ENCODE assay signal across 8 cellular contexts in the genomic region with DNA sequence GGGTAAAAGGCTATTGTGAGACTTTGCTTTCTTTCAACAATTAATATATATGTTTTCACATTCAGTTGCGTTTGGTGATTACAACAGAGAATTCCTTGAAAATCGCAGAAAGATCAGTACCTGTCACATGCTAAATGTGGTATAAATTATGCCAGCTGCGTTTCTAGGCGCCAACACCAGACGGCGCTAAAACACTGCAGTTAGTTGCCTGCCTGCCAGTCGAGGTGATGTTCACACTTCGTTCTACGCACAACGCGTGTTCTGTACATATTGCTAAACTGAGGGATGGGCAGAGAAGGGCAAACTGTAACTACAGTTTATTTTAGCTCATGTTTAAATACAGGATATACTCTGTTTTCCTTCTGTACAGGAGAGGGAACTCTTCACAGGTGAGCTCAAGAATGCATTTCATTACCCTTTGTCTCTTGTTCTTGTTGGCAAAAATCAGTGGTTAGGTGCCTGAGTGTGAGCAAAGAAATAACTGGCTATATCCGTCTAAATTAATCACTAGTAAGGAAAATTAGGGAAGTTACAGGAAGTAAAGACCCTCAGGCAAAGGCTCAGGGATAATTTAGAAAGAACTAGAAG.
DNase-seq lines count a peak whose midpoint lies in the region; ATAC-seq, FAIRE-seq and TF ChIP-seq lines count a peak whose summit lies in the region.

No MANE protein-coding gene starts in this region.

- POLR2A ChIA-PET in A549 (lab: Yijun Ruan, JAX) = no interaction called here
- POLR2A ChIA-PET in IMR-90 (lab: Charles Lee; ENCODE audit: unreplicated experiment) = no interaction called here

- H3K23ac ChIP-seq in IMR-90 (ENCODE audit: low read depth, low read length) = no peak overlapping the region
- H3K23ac ChIP-seq in neuronal stem cell (ENCODE audit: low read depth, low read length, poor library complexity) = no peak overlapping the region

- H3K14ac ChIP-seq in IMR-90 (replicated peaks; ENCODE audit: low read depth, low read length) (no peak overlapping the region), neuronal stem cell (ENCODE audit: low read length) (no peak overlapping the region)

- H3K79me1 ChIP-seq in IMR-90 (ENCODE audit: low read depth in 1 of 2, low read length in 2 of 2) (no peaks in the 10 kb centered on the region), neuronal stem cell (ENCODE audit: low read depth, low read length) (no peaks in the 10 kb centered on the region)

- intact Hi-C loops in IMR-90 (cut with micrococcal nuclease) = loop anchor here (1.0 to 5.0 kb wide), 2 partner anchors 199 to 281 kb away; no protein-coding TSS in a partner anchor

- H3K9me1 ChIP-seq in IMR-90 (ENCODE audit: insufficient read depth, low read length) = no peaks in the 10 kb centered on the region

- FAIRE-seq in A549 (lab: Jason Lieb, UNC) = no peak

- H3K4me2 ChIP-seq in A549 (no peak overlapping the region), IMR-90 (ENCODE audit: low read depth, low read length) (no peak overlapping the region), fibroblast of lung (ENCODE audit: extremely low read depth, insufficient read depth, low read length) (no peak overlapping the region), neuronal stem cell (ENCODE audit: insufficient read depth, low read length, poor library complexity, severe bottlenecking) (no peak overlapping the region)

- no peaks in the 10 kb centered on the region for H3K27me3 Mint-ChIP-seq in T-helper 2 cell treated with Interferon-gamma antibody and Interleukin-4, amounts not matched to agents 5 μg/mL and 100 μg/mL, for 36 hours (ENCODE audit: low read depth)

- H4K8ac ChIP-seq in IMR-90 (ENCODE audit: low read depth in 2 of 2, low read length in 2 of 2) (no peak overlapping the region), neuronal stem cell (ENCODE audit: low read depth, low read length) (no peak overlapping the region)

- 26% methylated on average over 12 of the region's 12 CpGs for WGBS in A549 (ENCODE audit: missing lambda C conversion rate)
- no CpG with 5 or more reads among the region's 12 CpGs for WGBS in IMR-90 (ENCODE audit: extremely low coverage in 2 of 2, insufficient read length in 1 of 2), 2 experiments
- WGBS in neuronal stem cell (ENCODE audit: extremely low coverage in 2 of 2, insufficient read length in 2 of 2, insufficient replicate concordance in 1 of 2), 2 donors = no CpG with 5 or more reads among the region's 12 CpGs

- no peak overlapping the region for H2BK120ac ChIP-seq in IMR-90 (ENCODE audit: low read depth, low read length)
- no peak overlapping the region for H2BK120ac ChIP-seq in neuronal stem cell (ENCODE audit: low read depth, low read length)

- no peaks in the 10 kb centered on the region for H4K20me1 ChIP-seq in IMR-90 (ENCODE audit: insufficient read depth, low read length)
- no peaks in the 10 kb centered on the region for H4K20me1 ChIP-seq in fibroblast of lung (ENCODE audit: control insufficient read depth, extremely low read depth, insufficient read depth, low read length)

- no peaks in the 10 kb centered on the region for H3K79me2 ChIP-seq in fibroblast of lung (ENCODE audit: control insufficient read depth, insufficient read depth, low read length)

- no peak overlapping the region for H3K27ac ChIP-seq in A549
- no peak overlapping the region for H3K27ac ChIP-seq in IMR-90 (ENCODE audit: insufficient read depth, low read length)
- H3K27ac ChIP-seq in fibroblast of lung (ENCODE audit: insufficient read depth, low read length) = no peak overlapping the region
- H3K27ac ChIP-seq in neuronal stem cell (replicated peaks; ENCODE audit: low read length) = no peak overlapping the region

- H4K91ac ChIP-seq in IMR-90 (ENCODE audit: insufficient read depth, low read depth, low read length) (no peak overlapping the region), neuronal stem cell (ENCODE audit: low read depth, low read length, poor library complexity) (no peak overlapping the region)

- H3K56ac ChIP-seq in IMR-90 (ENCODE audit: extremely low read depth, insufficient read depth, low read length) = no peak overlapping the region

- dilution Hi-C loops in IMR-90 (cut with HindIII; ENCODE audit: low sequenced_read_pairs, unreplicated experiment) = no loop called here

- H3K4me1 Mint-ChIP-seq in T-helper 2 cell treated with Interferon-gamma antibody and Interleukin-4, amounts not matched to agents 5 μg/mL and 100 μg/mL, for 36 hours (ENCODE audit: low read depth) = no peaks in the 10 kb centered on the region

- no peak overlapping the region for H3K4ac ChIP-seq in IMR-90 (ENCODE audit: low read depth, low read length)
- H3K4ac ChIP-seq in neuronal stem cell (ENCODE audit: low read length) = no peak overlapping the region

- no peaks in the 10 kb centered on the region for H3K9me3 Mint-ChIP-seq in T-helper 2 cell treated with Interferon-gamma antibody and Interleukin-4, amounts not matched to agents 5 μg/mL and 100 μg/mL, for 36 hours

- ATAC-seq in A549 = peak; percentile 50 to 75; a peak in 4 of 6 replicates
- ATAC-seq in IMR-90 (ENCODE audit: low read depth) = peak; percentile 65
- ATAC-seq in HG02763 (IDR thresholded peaks at IDR 0.05; ENCODE audit: unreplicated experiment) = no peak
- no peak for ATAC-seq in HG02588 (IDR thresholded peaks at IDR 0.05; ENCODE audit: unreplicated experiment)

- no peaks in the 10 kb centered on the region for H3K36me3 Mint-ChIP-seq in T-helper 2 cell treated with Interferon-gamma antibody and Interleukin-4, amounts not matched to agents 5 μg/mL and 100 μg/mL, for 36 hours (ENCODE audit: low read depth)

- H2BK5ac ChIP-seq in IMR-90 (ENCODE audit: low read depth, low read length, poor library complexity, severe bottlenecking) (no peak overlapping the region), neuronal stem cell (ENCODE audit: low read length) (no peak overlapping the region)

- no peak for TF ChIP-seq EP300 in A549 (IDR thresholded peaks at IDR 0.05)

- TF ChIP-seq CTCF in A549 (IDR thresholded peaks at IDR 0.05) (peak; percentile 75), GM06990 (IDR thresholded peaks at IDR 0.05; ENCODE audit: insufficient read depth, low read length, poor library complexity, severe bottlenecking) (peak; percentile 80), IMR-90 (conservative IDR thresholded peaks at IDR 0.05; ENCODE audit: low read depth, low read length) (peak; percentile 60), fibroblast of lung (conservative IDR thresholded peaks at IDR 0.05 in 1 of 2, IDR thresholded peaks at IDR 0.05 in 1 of 2; ENCODE audit: low read depth in 1 of 2, low read length in 2 of 2) (peak; percentile 93 to 99)

- H2AK5ac ChIP-seq in IMR-90 (ENCODE audit: low read depth, low read length) = no peak overlapping the region
- H2AK5ac ChIP-seq in neuronal stem cell (ENCODE audit: low read depth, low read length) = no peak overlapping the region

- no peak overlapping the region for H2BK12ac ChIP-seq in neuronal stem cell (ENCODE audit: low read length)

- no peak overlapping the region for H3K4me3 ChIP-seq in A549
- no peak overlapping the region for H3K4me3 ChIP-seq in GM06990 (replicated peaks; ENCODE audit: low read depth, low read length)
- no peak overlapping the region for H3K4me3 ChIP-seq in IMR-90 (ENCODE audit: insufficient read depth, low read depth, low read length)
- no peak overlapping the region for H3K4me3 ChIP-seq in fibroblast of lung (replicated peaks in 1 of 4; ENCODE audit: control extremely low read depth in 1 of 4, insufficient read depth in 1 of 4, low read depth in 3 of 4, low read length in 4 of 4)
- H3K4me3 ChIP-seq in neuronal stem cell (ENCODE audit: low read length in 2 of 2) = no peak overlapping the region

- H3K9me3 ChIP-seq in A549 = no peaks in the 10 kb centered on the region
- H3K9me3 ChIP-seq in IMR-90 (ENCODE audit: control insufficient read depth, insufficient read depth, low read length) = no peaks in the 10 kb centered on the region
- no peaks in the 10 kb centered on the region for H3K9me3 ChIP-seq in fibroblast of lung (ENCODE audit: control insufficient read depth, insufficient read depth, low read depth, low read length)
- no peaks in the 10 kb centered on the region for H3K9me3 ChIP-seq in neuronal stem cell (replicated peaks in 1 of 2; ENCODE audit: control insufficient read depth in 2 of 2, insufficient read depth in 1 of 2, low read depth in 1 of 2, low read length in 2 of 2)

- H3K4me1 ChIP-seq in A549 (no peaks in the 10 kb centered on the region), IMR-90 (ENCODE audit: control insufficient read depth, insufficient read depth, low read length) (no peaks in the 10 kb centered on the region), fibroblast of lung (ENCODE audit: control insufficient read depth, extremely low read depth, insufficient read depth, low read length) (no peaks in the 10 kb centered on the region), neuronal stem cell (ENCODE audit: control insufficient read depth in 2 of 2, insufficient read depth in 1 of 2, low read depth in 1 of 2, low read length in 2 of 2) (no peaks in the 10 kb centered on the region)

- no peaks in the 10 kb centered on the region for H3K36me3 ChIP-seq in GM06990 (ENCODE audit: control insufficient read depth, insufficient read depth, low read length)
- H3K36me3 ChIP-seq in IMR-90 (ENCODE audit: control insufficient read depth, insufficient read depth, low read length) = no peaks in the 10 kb centered on the region
- H3K36me3 ChIP-seq in fibroblast of lung (ENCODE audit: control insufficient read depth, insufficient read depth, low read length) = no peaks in the 10 kb centered on the region
- H3K36me3 ChIP-seq in neuronal stem cell (replicated peaks in 1 of 2; ENCODE audit: control insufficient read depth in 2 of 2, insufficient read depth in 2 of 2, low read length in 2 of 2) = no peaks in the 10 kb centered on the region

- H3K27ac Mint-ChIP-seq in T-helper 2 cell treated with Interferon-gamma antibody and Interleukin-4, amounts not matched to agents 5 μg/mL and 100 μg/mL, for 36 hours = no peak overlapping the region

- H2AK9ac ChIP-seq in IMR-90 (replicated peaks; ENCODE audit: low read depth, low read length, poor library complexity) = no peak overlapping the region

- CTCF ChIA-PET in A549 (lab: Yijun Ruan, JAX) (interaction anchor here (0.6 to 2.3 kb wide), 10 partner anchors 8 to 773 kb away, joined by 3 to 6 read pairs (median 3); no protein-coding TSS in a partner anchor), IMR-90 (lab: Yijun Ruan, JAX) (interaction anchor here (0.5 to 1.6 kb wide), 17 partner anchors 9 to 1166 kb away, joined by 3 to 5 read pairs (median 3); no protein-coding TSS in a partner anchor)

- H2AFZ ChIP-seq in IMR-90 (replicated peaks; ENCODE audit: low read length, poor library complexity) (no peak overlapping the region), fibroblast of lung (ENCODE audit: low read length) (no peak overlapping the region), neuronal stem cell (ENCODE audit: low read length) (no peak overlapping the region)

- DNase-seq in A549 (ENCODE audit: low read depth in 1 of 2, low spot score in 1 of 2) (peak; percentile 8 to 48), GM06990 (ENCODE audit: extremely low read depth, insufficient read length) (no peak), IMR-90 (peak; percentile 12), fibroblast of lung (ENCODE audit: low read depth in 2 of 2) (peak; percentile 30 to 56), neuronal stem cell (ENCODE audit: low spot score) (peak; percentile 59)
- DNase-seq in T-helper 2 cell treated with Interferon-gamma antibody and Interleukin-4, amounts not matched to agents 5 μg/mL and 100 μg/mL, for 36 hours (ENCODE audit: low spot score) = peak; percentile 10

- TF ChIP-seq RAD21 in A549 (conservative IDR thresholded peaks at IDR 0.05 in 1 of 2, IDR thresholded peaks at IDR 0.05 in 1 of 2) (peak; percentile 74 to 82), IMR-90 (IDR thresholded peaks at IDR 0.05; ENCODE audit: low read length) (peak; percentile 56)

- no peak overlapping the region for H2BK20ac ChIP-seq in IMR-90 (ENCODE audit: low read depth, low read length)

- no peak overlapping the region for H3K4me3 Mint-ChIP-seq in T-helper 2 cell treated with Interferon-gamma antibody and Interleukin-4, amounts not matched to agents 5 μg/mL and 100 μg/mL, for 36 hours

- in situ Hi-C loops in IMR-90 (cut with MboI; ENCODE audit: low sequenced_read_pairs) = no loop called here

- H3K9ac ChIP-seq in IMR-90 (ENCODE audit: low read depth, low read length) (no peak overlapping the region), fibroblast of lung (ENCODE audit: insufficient read depth, low read length) (no peak overlapping the region), neuronal stem cell (ENCODE audit: low read depth, low read length, poor library complexity) (no peak overlapping the region)

- TF ChIP-seq POLR2A in A549 (IDR thresholded peaks at IDR 0.05; ENCODE audit: low read length) (no peak), IMR-90 (IDR thresholded peaks at IDR 0.05; ENCODE audit: low read depth, low read length) (no peak)

- H3K27me3 ChIP-seq in GM06990 (replicated peaks; ENCODE audit: control insufficient read depth, insufficient read depth, low read length) (no peaks in the 10 kb centered on the region), IMR-90 (ENCODE audit: control insufficient read depth, insufficient read depth, low read length) (no peaks in the 10 kb centered on the region), fibroblast of lung (ENCODE audit: control insufficient read depth, insufficient read depth, low read length) (no peaks in the 10 kb centered on the region), neuronal stem cell (ENCODE audit: control insufficient read depth in 3 of 3, insufficient read depth in 3 of 3, low read depth in 1 of 3, low read length in 3 of 3) (no peaks in the 10 kb centered on the region)

- H4K5ac ChIP-seq in IMR-90 (ENCODE audit: low read depth, low read length) = no peak overlapping the region

- no peak overlapping the region for H2BK15ac ChIP-seq in IMR-90 (ENCODE audit: low read depth, low read length)
- H2BK15ac ChIP-seq in neuronal stem cell (ENCODE audit: low read length) = no peak overlapping the region

- H3K18ac ChIP-seq in IMR-90 (ENCODE audit: low read depth, low read length) (no peak overlapping the region), neuronal stem cell (ENCODE audit: low read length) (no peak overlapping the region)

- no TSS peak for BruUV-seq in IMR-90 (replicated peaks; lab: Mats Ljungman, UMichigan)

Comparison
In these comparisons a context has a peak if more than half of its experiments do, and no peak if none do; other contexts are left out.
1. ATAC-seq: peak in A549 (2 of 2) and IMR-90 (single experiment); none in HG02763 (single experiment) and HG02588 (single experiment).
2. Peak in every context shown above with its lines, with median percentiles within 50 percentile points of each other: CTCF ChIP-seq.